15 cellular contexts compared by ENCODE assay signal in genomic region chr1:65477414-65478378, GRCh38. TPM values are rescaled to one million over a fixed set of nuclear protein-coding genes. Genes with fewer than 3 reads are reported as not detected.
DNase-seq lines count a peak whose midpoint lies in the region; ATAC-seq, FAIRE-seq and TF ChIP-seq lines count a peak whose summit lies in the region.
"Had no signal": no experiment of that assay in that cellular context is flagged by ENCODE, and none has a peak within 500 bp of the region (broad histone marks: within the 10 kb centered on the region; RNA-seq: fewer than 3 reads in every experiment).

No MANE protein-coding gene starts in this region.

- no peaks in the 10 kb centered on the region for H4K20me1 ChIP-seq in K562 (replicated peaks; ENCODE audit: control insufficient read depth, insufficient read depth, low read length)

- H2AK5ac ChIP-seq in trophoblast cell (ENCODE audit: low read length), result no peak overlapping the region

- H3K9me3 ChIP-seq in K562 (replicated peaks; ENCODE audit: control insufficient read depth, insufficient read depth, low read depth, low read length), result no peaks in the 10 kb centered on the region
- H3K9me3 ChIP-seq in trophoblast cell (ENCODE audit: insufficient read depth, low read depth, low read length), result no peaks in the 10 kb centered on the region

- FAIRE-seq in K562 (lab: Jason Lieb, UNC), result no peak
- no peak for FAIRE-seq in H54 (lab: Jason Lieb, UNC)

- TF ChIP-seq CTCF in K562 (IDR thresholded peaks at IDR 0.05 in 2 of 3, conservative IDR thresholded peaks at IDR 0.05 in 1 of 3; ENCODE audit: insufficient read depth in 2 of 3, low read depth in 1 of 3, low read length in 3 of 3) (no peak), foreskin keratinocyte (conservative IDR thresholded peaks at IDR 0.05) (no peak)

- no peak overlapping the region for H4K12ac ChIP-seq in trophoblast cell (ENCODE audit: low read depth, low read length)

- in situ Hi-C loops in K562 (cut with MboI), result no loop called here

- TF ChIP-seq RAD21 in K562 (CRISPR knock-in tag; conservative IDR thresholded peaks at IDR 0.05 in 1 of 2, IDR thresholded peaks at IDR 0.05 in 1 of 2), result no peak

- CTCF ChIA-PET in K562 (lab: Yijun Ruan, JAX; ENCODE audit: low intra/inter-chr PET ratio), result no interaction called here

- no peak for TF ChIP-seq EP300 in K562 (IDR thresholded peaks at IDR 0.05; ENCODE audit: low read length)

- H3K9me1 ChIP-seq in K562 (ENCODE audit: control insufficient read depth, insufficient read depth, low read length), result no peaks in the 10 kb centered on the region

- no peaks in the 10 kb centered on the region for H3K79me1 ChIP-seq in trophoblast cell (ENCODE audit: low read length)

- no peak overlapping the region for H4K91ac ChIP-seq in trophoblast cell (ENCODE audit: low read depth, low read length)

- no peak overlapping the region for H2BK120ac ChIP-seq in trophoblast cell (ENCODE audit: insufficient read depth, low read length, poor library complexity)

- DNase-seq in AG20443 (ENCODE audit: low spot score) (peak; percentile 12), K562 (ENCODE audit: extremely low read depth in 1 of 4, low spot score in 3 of 4) (no peak), foreskin keratinocyte (no peak), trophoblast cell (no peak), H54 (ENCODE audit: insufficient read length, low spot score) (no peak), C1 segment of cervical spinal cord (lab: John Stamatoyannopoulos, UW) (no peak), cerebellum (ENCODE audit: low spot score) (no peak)
- DNase-seq: CD8-positive, alpha-beta T cell; EL; MV-4-11; NCI-H1417 treated with DMSO at 0.1 percent for 48 hours; NCI-H2029 treated with DMSO at 0.1 percent for 48 hours; NCI-H510A; NCI-H82 had no signal

- peaks cover 68% of the 10 kb centered on the region for H3K36me3 ChIP-seq in K562 (ENCODE audit: control insufficient read depth, insufficient read depth, low read length)
- H3K36me3 ChIP-seq in trophoblast cell (ENCODE audit: control insufficient read depth in 1 of 2, insufficient read depth in 2 of 2, low read length in 2 of 2), result no peaks in the 10 kb centered on the region

- POLR2A ChIA-PET in K562 (lab: Yijun Ruan, JAX), result interaction anchor here (0.8 to 2.9 kb wide), 4 partner anchors 9 to 224 kb away, joined by 3 to 13 read pairs (median 4); no protein-coding TSS in a partner anchor

- BruUV-seq in K562 (replicated peaks; lab: Mats Ljungman, UMichigan), result no TSS peak

- H3K4ac ChIP-seq in trophoblast cell (ENCODE audit: low read depth, low read length), result no peak overlapping the region

- H2AFZ ChIP-seq in K562 (ENCODE audit: low read depth, low read length) (no peak overlapping the region), trophoblast cell (ENCODE audit: insufficient read depth, low read length, poor library complexity) (no peak overlapping the region)

- H3K27ac ChIP-seq in K562 (ENCODE audit: extremely low read depth, low read depth, low read length) (peak overlapping the region; percentile 77), foreskin keratinocyte (no peak overlapping the region), trophoblast cell (ENCODE audit: low read depth, low read length) (no peak overlapping the region)

- H3K9ac ChIP-seq in K562 (ENCODE audit: insufficient read depth in 1 of 2, low read depth in 2 of 2, low read length in 2 of 2), result peak overlapping the region; percentile 44 to 83; a peak in 3 of 4 replicates
- no peak overlapping the region for H3K9ac ChIP-seq in trophoblast cell (ENCODE audit: low read length)

- WGBS in K562 (ENCODE audit: insufficient coverage, low coverage, missing lambda C conversion rate), result 10% methylated on average over 2 of the region's 2 CpGs
- no CpG with 5 or more reads among the region's 2 CpGs for WGBS in trophoblast cell (ENCODE audit: extremely low coverage, insufficient coverage, insufficient read length)

- H3K14ac ChIP-seq in trophoblast cell (ENCODE audit: low read length), result no peak overlapping the region

- peak overlapping the region; percentile 57 for H3K4me3 ChIP-seq in K562
- peak overlapping the region; percentile 49 for H3K4me3 ChIP-seq in trophoblast cell (ENCODE audit: low read depth, low read length)

- H3K4me2 ChIP-seq in K562 (ENCODE audit: insufficient read depth, low read length) (peak overlapping the region; percentile 92), trophoblast cell (ENCODE audit: low read length) (no peak overlapping the region)

- TF ChIP-seq POLR2A in K562 (conservative IDR thresholded peaks at IDR 0.05), result no peak; the same call in 1 of the 2 replicates
- no peak for TF ChIP-seq POLR2A in H54 (IDR thresholded peaks at IDR 0.05; ENCODE audit: low read depth, low read length)

- no peak overlapping the region for H4K8ac ChIP-seq in trophoblast cell (ENCODE audit: low read depth, low read length)

- H3K27me3 ChIP-seq in K562 (ENCODE audit: control insufficient read depth in 2 of 2, insufficient read depth in 2 of 2, low read length in 2 of 2) (no peaks in the 10 kb centered on the region), foreskin keratinocyte (no peaks in the 10 kb centered on the region), trophoblast cell (ENCODE audit: insufficient read depth, low read length) (no peaks in the 10 kb centered on the region)

- H3K79me2 ChIP-seq in K562 (ENCODE audit: control insufficient read depth, insufficient read depth, low read length) (peaks cover 83% of the 10 kb centered on the region), trophoblast cell (ENCODE audit: control insufficient read depth, insufficient read depth, low read length, poor library complexity) (no peaks in the 10 kb centered on the region)

- no peak overlapping the region for H2BK12ac ChIP-seq in trophoblast cell (ENCODE audit: low read length)

- H3K4me1 ChIP-seq in K562 (replicated peaks in 1 of 2; ENCODE audit: control insufficient read depth in 2 of 2, insufficient read depth in 2 of 2, low read length in 2 of 2) (peaks cover 7 to 21% of the 10 kb centered on the region in 2 experiments; a peak in 3 of 5 replicates), foreskin keratinocyte (no peaks in the 10 kb centered on the region), trophoblast cell (ENCODE audit: control insufficient read depth in 1 of 2, insufficient read depth in 2 of 2, low read length in 2 of 2) (no peaks in the 10 kb centered on the region)

- H3K23ac ChIP-seq in trophoblast cell (ENCODE audit: low read length), result no peak overlapping the region

- no peak overlapping the region for H3K18ac ChIP-seq in trophoblast cell (ENCODE audit: low read length)

- intact Hi-C loops in K562 (cut with micrococcal nuclease), result loop anchor here (5.0 to 10.0 kb wide), 2 partner anchors 55 to 1457 kb away; partner anchors contain the start of genes LEPR and LEPROT

- ATAC-seq in K562 (peak; percentile 3; the same call in 2 of the 3 replicates), foreskin keratinocyte (peak; percentile 21), HG03025 (IDR thresholded peaks at IDR 0.05; ENCODE audit: low FRiP score, unreplicated experiment) (no peak)
- ATAC-seq: CD8-positive, alpha-beta T cell had no signal

- no peak overlapping the region for H2BK5ac ChIP-seq in trophoblast cell (ENCODE audit: low read depth, low read length, poor library complexity)

TF ChIP-seq in K562, 482 proteins besides CTCF, POLR2A, EP300 and RAD21 (continues in another document):
- peak; percentile 52 for TF ChIP-seq CHD1 (IDR thresholded peaks at IDR 0.05; ENCODE audit: low read length)

RNA-seq across cellular contexts. Expression of gene LEPR, which starts 57.2 kb away (rescaled TPM):
- total RNA-seq in K562 (2011; cell fraction: chromatin; rRNA removed; ENCODE audit: low replicate concordance), result 58.9 and 119 TPM in 2 replicates
- 43.9 and 53.4 TPM in 2 replicates for total RNA-seq in K562 (2011; cell fraction: nucleolus; rRNA removed)
- 92.8 and 105 TPM in 2 replicates for total RNA-seq in K562 (2011; cell fraction: nucleoplasm; rRNA removed)
- total RNA-seq in K562 (2014; rRNA removed) (26.0 and 26.5 TPM in 2 replicates), K562 (2014; rRNA removed; fragmentation: Illumina TruSeq; extraction: Trizol) (55.0 and 58.4 TPM in 2 replicates), K562 (2015; rRNA removed; fragmentation: Illumina TruSeq; extraction: Trizol) (51.5 and 56.8 TPM in 2 replicates), K562 (2021) (43.1 and 43.6 TPM in 2 replicates), foreskin keratinocyte (2.2 and 2.6 TPM in 2 replicates), cerebellum (13.2 TPM)
- polyA plus RNA-seq in K562 (2011; rRNA removed) (83.7 and 111 TPM in 2 replicates), K562 (2014; fragmentation: Illumina TruSeq; extraction: Trizol) (37.3 and 45.2 TPM in 2 replicates), K562 (2014; fragmentation: Nextera tagmentation; extraction: Ambion mirVana) (10 to 100 TPM; 12.2 to 18.1 TPM), K562 (2014; rRNA removed) (19.9 and 26.1 TPM in 2 replicates), foreskin keratinocyte (0.55 and 0.74 TPM in 2 replicates)
- 30.7 and 48.6 TPM in 2 replicates for polyA plus RNA-seq in K562 (2011; cell fraction: cytosol; rRNA removed)
- polyA plus RNA-seq in K562 (2011; cell fraction: nucleus; rRNA removed), result 25.8 and 36.4 TPM in 2 replicates
- 22.2 and 31.8 TPM in 2 replicates for polyA plus RNA-seq in K562 (2012)
- 197 and 201 TPM in 2 replicates for polyA minus RNA-seq in K562 (2011; rRNA and poly(A)+ RNA removed)
- polyA minus RNA-seq in K562 (2011; cell fraction: cytosol; rRNA and poly(A)+ RNA removed), result 51.6 and 74.5 TPM in 2 replicates
- 25.3 and 51.1 TPM in 2 replicates for polyA minus RNA-seq in K562 (2011; cell fraction: nucleus; rRNA and poly(A)+ RNA removed)
- 5.0 and 5.1 TPM in 2 replicates for polyA plus RNA-seq in trophoblast cell (2013)

RNA-seq across cellular contexts. Expression of gene LEPROT, which starts 57.2 kb away (rescaled TPM):
- 47.7 and 171 TPM in 2 replicates for total RNA-seq in K562 (2011; cell fraction: chromatin; rRNA removed; ENCODE audit: low replicate concordance)
- 33.7 and 49.6 TPM in 2 replicates for total RNA-seq in K562 (2011; cell fraction: nucleolus; rRNA removed)
- total RNA-seq in K562 (2011; cell fraction: nucleoplasm; rRNA removed), result 135 and 209 TPM in 2 replicates
- total RNA-seq in K562 (2014; rRNA removed) (28.1 and 34.8 TPM in 2 replicates), K562 (2014; rRNA removed; fragmentation: Illumina TruSeq; extraction: Trizol) (45.8 and 52.8 TPM in 2 replicates), K562 (2015; rRNA removed; fragmentation: Illumina TruSeq; extraction: Trizol) (40.6 and 46.3 TPM in 2 replicates), K562 (2021) (38.2 and 42.9 TPM in 2 replicates), foreskin keratinocyte (32.0 and 38.9 TPM in 2 replicates), cerebellum (46.9 TPM)
- polyA plus RNA-seq in K562 (2011; rRNA removed) (84.0 and 97.5 TPM in 2 replicates), K562 (2014; fragmentation: Illumina TruSeq; extraction: Trizol) (44.0 and 47.4 TPM in 2 replicates), K562 (2014; fragmentation: Nextera tagmentation; extraction: Ambion mirVana) (10 to 100 TPM; 30.7 to 38.5 TPM), K562 (2014; rRNA removed) (53.4 and 54.9 TPM in 2 replicates), foreskin keratinocyte (20.4 and 20.6 TPM in 2 replicates)
- 33.1 and 88.6 TPM in 2 replicates for polyA plus RNA-seq in K562 (2011; cell fraction: cytosol; rRNA removed)
- 88.8 and 104 TPM in 2 replicates for polyA plus RNA-seq in K562 (2011; cell fraction: nucleus; rRNA removed)
- 40.2 and 59.7 TPM in 2 replicates for polyA plus RNA-seq in K562 (2012)
- polyA minus RNA-seq in K562 (2011; rRNA and poly(A)+ RNA removed), result 65.3 and 66.8 TPM in 2 replicates
- 24.1 and 26.4 TPM in 2 replicates for polyA minus RNA-seq in K562 (2011; cell fraction: cytosol; rRNA and poly(A)+ RNA removed)
- 68.3 and 104 TPM in 2 replicates for polyA minus RNA-seq in K562 (2011; cell fraction: nucleus; rRNA and poly(A)+ RNA removed)
- 59.3 and 62.1 TPM in 2 replicates for polyA plus RNA-seq in trophoblast cell (2013)
